Comparison of ENCODE assay signal across 8 cellular contexts in genomic region chr12:123937707-123938600, GRCh38. TPM values are rescaled to one million over a fixed set of nuclear protein-coding genes. Genes with fewer than 3 reads are reported as not detected.
DNase-seq lines count a peak whose midpoint lies in the region; ATAC-seq and TF ChIP-seq lines count a peak whose summit lies in the region.

No MANE protein-coding gene starts in this region.

- H3K4me1 ChIP-seq in body of pancreas, result no peaks in the 10 kb centered on the region

- TF ChIP-seq POLR2A in body of pancreas (IDR thresholded peaks at IDR 0.05), result no peak

- intact Hi-C loops in body of pancreas (cut with DNase I), result no loop called here

- H3K36me3 Mint-ChIP-seq in activated CD8-positive, alpha-beta memory T cell treated with anti-CD3 and anti-CD28 coated beads, Interleukin-2, amount 10 ng/mL, durations not matched to agents 7 days and 5 days, result peaks cover 8% of the 10 kb centered on the region
- peaks cover 43% of the 10 kb centered on the region for H3K36me3 Mint-ChIP-seq in endothelial cell (ENCODE audit: low read depth, unreplicated experiment)

- peaks cover 3 to 7% of the 10 kb centered on the region in 2 donors for H3K36me3 ChIP-seq in body of pancreas (replicated peaks in 1 of 2; ENCODE audit: insufficient read depth in 1 of 2, low read depth in 2 of 2)

- CTCF ChIA-PET in activated CD8-positive, alpha-beta memory T cell treated with anti-CD3 and anti-CD28 coated beads, Interleukin-2, amount 10 ng/mL, durations not matched to agents 7 days and 5 days (lab: Charles Lee), result interaction anchor here (0.9 to 1.9 kb wide), 9 partner anchors 9 to 60 kb away, joined by 3 to 7 read pairs (median 3); partner anchors contain the start of genes CCDC92 and ZNF664

- peak overlapping the region; percentile 88 for H3K27ac Mint-ChIP-seq in activated CD8-positive, alpha-beta memory T cell treated with anti-CD3 and anti-CD28 coated beads, Interleukin-2, amount 10 ng/mL, durations not matched to agents 7 days and 5 days
- no peak overlapping the region for H3K27ac Mint-ChIP-seq in endothelial cell (ENCODE audit: unreplicated experiment)

- no peak overlapping the region for H3K4me3 ChIP-seq in body of pancreas

- no peak overlapping the region for H3K27ac ChIP-seq in body of pancreas

- TF ChIP-seq CTCF in endothelial cell (IDR thresholded peaks at IDR 0.05; ENCODE audit: unreplicated experiment), result no peak
- no peak for TF ChIP-seq CTCF in body of pancreas (IDR thresholded peaks at IDR 0.05)

- H3K27me3 Mint-ChIP-seq in activated CD8-positive, alpha-beta memory T cell treated with anti-CD3 and anti-CD28 coated beads, Interleukin-2, amount 10 ng/mL, durations not matched to agents 7 days and 5 days, result peaks cover 3% of the 10 kb centered on the region
- H3K27me3 Mint-ChIP-seq in endothelial cell (ENCODE audit: unreplicated experiment), result peaks cover 10% of the 10 kb centered on the region

- H3K9me3 ChIP-seq in body of pancreas, result no peaks in the 10 kb centered on the region

- WGBS in body of pancreas, 2 donors, result 73 to 75% methylated on average over 15 to 16 of the region's 16 CpGs

- no peaks in the 10 kb centered on the region for H3K27me3 ChIP-seq in body of pancreas

- H3K9me3 Mint-ChIP-seq in activated CD8-positive, alpha-beta memory T cell treated with anti-CD3 and anti-CD28 coated beads, Interleukin-2, amount 10 ng/mL, durations not matched to agents 7 days and 5 days (ENCODE audit: low read depth), result no peaks in the 10 kb centered on the region
- H3K9me3 Mint-ChIP-seq in endothelial cell (ENCODE audit: unreplicated experiment), result peaks cover 8% of the 10 kb centered on the region

- peak; percentile 56 for ATAC-seq in GM21786 (IDR thresholded peaks at IDR 0.05; ENCODE audit: unreplicated experiment)
- ATAC-seq in activated CD8-positive, alpha-beta memory T cell treated with anti-CD3 and anti-CD28 coated beads, Interleukin-2, amount 10 ng/mL, durations not matched to agents 7 days and 5 days, result peak; percentile 93
- no peak for ATAC-seq in GM19395 (IDR thresholded peaks at IDR 0.05; ENCODE audit: unreplicated experiment)
- ATAC-seq in HG03469 (IDR thresholded peaks at IDR 0.05; ENCODE audit: unreplicated experiment), result no peak
- no peak for ATAC-seq in body of pancreas

- peaks cover 22% of the 10 kb centered on the region for H3K4me1 Mint-ChIP-seq in activated CD8-positive, alpha-beta memory T cell treated with anti-CD3 and anti-CD28 coated beads, Interleukin-2, amount 10 ng/mL, durations not matched to agents 7 days and 5 days
- H3K4me1 Mint-ChIP-seq in endothelial cell (ENCODE audit: unreplicated experiment), result peaks cover 4% of the 10 kb centered on the region

- DNase-seq in activated CD8-positive, alpha-beta memory T cell treated with anti-CD3 and anti-CD28 coated beads, Interleukin-2, amount 10 ng/mL, durations not matched to agents 7 days and 5 days, result peak; percentile 79
- DNase-seq in endothelial cell (ENCODE audit: low spot score), result no peak
- DNase-seq in stimulated activated CD8-positive, alpha-beta memory T cell treated with anti-CD3 and anti-CD28 coated beads, Interleukin-15, amount 100 ng/mL, for 1 hour (ENCODE audit: low read depth), result peak; percentile 14
- no peak for DNase-seq in SHP77 (lab: John Stamatoyannopoulos, UW)
- DNase-seq in body of pancreas, result no peak

- peak overlapping the region; percentile 65 for H3K4me3 Mint-ChIP-seq in activated CD8-positive, alpha-beta memory T cell treated with anti-CD3 and anti-CD28 coated beads, Interleukin-2, amount 10 ng/mL, durations not matched to agents 7 days and 5 days
- H3K4me3 Mint-ChIP-seq in endothelial cell (ENCODE audit: unreplicated experiment), result peak overlapping the region; percentile 70

RNA-seq across cellular contexts. Expression of gene CCDC92, which starts 34.7 kb away (rescaled TPM):
- 10 to 100 TPM; 16.4 to 19.8 TPM for total RNA-seq in activated CD8-positive, alpha-beta memory T cell treated with anti-CD3 and anti-CD28 coated beads, Interleukin-2, amount 10 ng/mL, durations not matched to agents 7 days and 5 days
- total RNA-seq in endothelial cell (ENCODE audit: unreplicated experiment) (25.0 TPM), body of pancreas (10 to 100 TPM; 19.7 to 25.1 TPM)

RNA-seq across cellular contexts. Expression of gene ZNF664, which starts 35.1 kb away (rescaled TPM):
- total RNA-seq in activated CD8-positive, alpha-beta memory T cell treated with anti-CD3 and anti-CD28 coated beads, Interleukin-2, amount 10 ng/mL, durations not matched to agents 7 days and 5 days, result 10 to 100 TPM; 45.8 to 52.5 TPM
- total RNA-seq in endothelial cell (ENCODE audit: unreplicated experiment) (119 TPM), body of pancreas (10 to 100 TPM; 32.6 to 53.2 TPM)

Comparison
In these comparisons a context has a peak if more than half of its experiments do, and no peak if none do; other contexts are left out.
1. ATAC-seq: peak in GM21786 (single experiment) and activated CD8-positive, alpha-beta memory T cell treated with anti-CD3 and anti-CD28 coated beads, Interleukin-2, amount 10 ng/mL, durations not matched to agents 7 days and 5 days (single experiment); none in GM19395 (single experiment), HG03469 (single experiment) and body of pancreas (single experiment).
2. DNase-seq: peak in activated CD8-positive, alpha-beta memory T cell treated with anti-CD3 and anti-CD28 coated beads, Interleukin-2, amount 10 ng/mL, durations not matched to agents 7 days and 5 days (single experiment) and stimulated activated CD8-positive, alpha-beta memory T cell treated with anti-CD3 and anti-CD28 coated beads, Interleukin-15, amount 100 ng/mL, for 1 hour (single experiment); none in endothelial cell (single experiment), SHP77 (0 of 2) and body of pancreas (0 of 4).